In the genomic region with DNA sequence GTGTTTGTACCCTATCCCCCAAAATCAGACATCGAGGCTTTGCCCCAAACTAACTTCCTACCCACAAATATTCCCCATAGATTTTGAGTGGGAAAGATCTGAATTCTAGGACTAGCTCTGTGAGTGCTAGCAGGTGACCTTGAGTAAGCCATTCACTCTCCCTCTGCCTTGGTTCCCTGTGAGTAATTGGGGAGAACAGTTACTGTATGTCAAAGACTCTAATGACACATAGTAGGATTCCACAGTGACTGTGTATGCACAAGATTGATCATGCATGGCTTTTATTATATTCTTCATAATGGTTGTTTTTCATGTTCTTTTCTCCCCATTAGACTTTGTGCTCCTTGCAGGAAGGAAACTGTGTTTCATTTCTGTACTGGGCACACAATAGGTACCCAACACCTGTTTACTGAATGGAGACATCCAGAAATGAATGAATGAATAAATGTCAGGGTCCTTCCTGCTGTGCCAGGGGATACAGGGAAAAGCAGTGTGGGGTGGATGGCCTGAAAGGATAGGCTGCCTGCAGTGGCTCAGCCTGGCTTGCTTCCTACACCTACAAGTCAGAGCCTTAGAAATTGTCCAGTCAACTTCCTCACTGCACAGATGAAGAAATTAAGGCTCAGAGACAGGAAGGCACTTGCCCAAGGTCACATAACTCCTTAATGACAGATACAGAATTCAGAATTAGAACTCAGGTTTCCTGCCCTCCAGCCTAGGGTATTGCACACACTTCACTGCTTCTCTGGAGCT, we compare ENCODE assay signal across 1 cellular context.
TF ChIP-seq lines count a peak whose summit lies in the region.

No MANE protein-coding gene starts in this region.

TF ChIP-seq in GM12878, 131 proteins besides CTCF, POLR2A, EP300 and RAD21:
- TF ChIP-seq CREM (IDR thresholded peaks at IDR 0.05; ENCODE audit: low read depth) (no peak), MTA3 (IDR thresholded peaks at IDR 0.05; ENCODE audit: borderline replicate concordance, low read length) (no peak), STAT3 (IDR thresholded peaks at IDR 0.05; ENCODE audit: low read depth, low read length) (no peak)
- TF ChIP-seq, protein P1, sequence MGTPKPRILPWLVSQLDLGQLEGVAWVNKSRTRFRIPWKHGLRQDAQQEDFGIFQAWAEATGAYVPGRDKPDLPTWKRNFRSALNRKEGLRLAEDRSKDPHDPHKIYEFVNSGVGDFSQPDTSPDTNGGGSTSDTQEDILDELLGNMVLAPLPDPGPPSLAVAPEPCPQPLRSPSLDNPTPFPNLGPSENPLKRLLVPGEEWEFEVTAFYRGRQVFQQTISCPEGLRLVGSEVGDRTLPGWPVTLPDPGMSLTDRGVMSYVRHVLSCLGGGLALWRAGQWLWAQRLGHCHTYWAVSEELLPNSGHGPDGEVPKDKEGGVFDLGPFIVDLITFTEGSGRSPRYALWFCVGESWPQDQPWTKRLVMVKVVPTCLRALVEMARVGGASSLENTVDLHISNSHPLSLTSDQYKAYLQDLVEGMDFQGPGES (IDR thresholded peaks at IDR 0.05), result no peak
TF ChIP-seq in GM12878: peak in this region for 0.
